ENCODE assay signal across 9 cellular contexts in genomic region chr9:132381966-132382541, GRCh38. TPM values are rescaled to one million over a fixed set of nuclear protein-coding genes. Genes with fewer than 3 reads are reported as not detected.
DNase-seq lines count a peak whose midpoint lies in the region; ATAC-seq, FAIRE-seq and TF ChIP-seq lines count a peak whose summit lies in the region.
"Had no signal": no experiment of that assay in that cellular context is flagged by ENCODE, and none has a peak within 500 bp of the region (broad histone marks: within the 10 kb centered on the region; RNA-seq: fewer than 3 reads in every experiment).

No MANE protein-coding gene starts in this region.

- H3K9me3 ChIP-seq in thyroid gland, result no peaks in the 10 kb centered on the region

- 84 to 91% methylated on average over 9 of the region's 9 CpGs for WGBS in thyroid gland, 2 donors

- peak overlapping the region; percentile 16 for H3K27ac ChIP-seq in cingulate gyrus (ENCODE audit: low read depth, low read length)
- no peak overlapping the region for H3K27ac ChIP-seq in thyroid gland

- no peaks in the 10 kb centered on the region for H3K27me3 ChIP-seq in thyroid gland

- ATAC-seq in GM21381 (IDR thresholded peaks at IDR 0.05; ENCODE audit: unreplicated experiment) (peak; percentile 70), HG03521 (IDR thresholded peaks at IDR 0.05; ENCODE audit: unreplicated experiment) (peak; percentile 62), left colon (no peak)

- no peak overlapping the region for H3K4me3 ChIP-seq in thyroid gland (replicated peaks in 1 of 3)

- TF ChIP-seq CTCF in thyroid gland (IDR thresholded peaks at IDR 0.05), result no peak

- 0 out of 2 replicates have a peak, but pooled peaks have one; percentile 31 for TF ChIP-seq POLR2A in GM12891 (IDR thresholded peaks at IDR 0.05; ENCODE audit: low read depth, low read length)
- TF ChIP-seq POLR2A in thyroid gland (IDR thresholded peaks at IDR 0.05), result no peak

- CTCF ChIA-PET in HEK293T (lab: Yijun Ruan, JAX), result no interaction called here

- H3K4me1 ChIP-seq in thyroid gland, result no peaks in the 10 kb centered on the region

- intact Hi-C loops in left colon (cut with DNase I, micrococcal nuclease), result no loop called here
- intact Hi-C loops in thyroid gland (cut with DNase I), result no loop called here

- peak; percentile 80 for FAIRE-seq in GM12891 (lab: Jason Lieb, UNC)

- POLR2A ChIA-PET in HEK293T (lab: Yijun Ruan, JAX), result no interaction called here

- peaks cover 18 to 31% of the 10 kb centered on the region in 2 donors for H3K36me3 ChIP-seq in thyroid gland

- no peak for DNase-seq in GM12891 (ENCODE audit: insufficient read length, low spot score)
- no peak for DNase-seq in HEK293T (ENCODE audit: extremely low spot score)
- DNase-seq in left colon, result no peak
- DNase-seq in activated gamma-delta T cell (lab: John Stamatoyannopoulos, UW), result no peak
- DNase-seq in thyroid gland, result no peak
- DNase-seq: T1000 had no signal

TF ChIP-seq in GM12891, 5 proteins besides CTCF, POLR2A, EP300 and RAD21:
- peak; percentile 89 for TF ChIP-seq SPI1 (IDR thresholded peaks at IDR 0.05; ENCODE audit: low read depth, low read length)
- TF ChIP-seq TAF1 (IDR thresholded peaks at IDR 0.05; ENCODE audit: low read depth, low read length), result peak; percentile 39; the same call in 1 of the 2 replicates
- TF ChIP-seq POU2F2 (IDR thresholded peaks at IDR 0.05; ENCODE audit: low read depth, low read length), result peak; percentile 81
- TF ChIP-seq POLR2AphosphoS5 (IDR thresholded peaks at IDR 0.05; ENCODE audit: low read depth, low read length), result peak; percentile 50; the same call in 1 of the 2 replicates
- TF ChIP-seq PAX5 (IDR thresholded peaks at IDR 0.05; ENCODE audit: insufficient read depth, low read length, severe bottlenecking), result no peak

TF ChIP-seq in HEK293T, 16 proteins besides CTCF, POLR2A, EP300 and RAD21:
- TF ChIP-seq ARNT (IDR thresholded peaks at IDR 0.05) (no peak), SUZ12 (IDR thresholded peaks at IDR 0.05) (no peak), TARDBP (IDR thresholded peaks at IDR 0.05) (no peak), L3MBTL2 (conservative IDR thresholded peaks at IDR 0.05) (no peak)

RNA-seq across cellular contexts. Expression of gene TTF1, which starts 24.6 kb away (rescaled TPM):
- polyA plus RNA-seq in GM12891 (2012; ENCODE audit: low read depth, missing spikeins), result 11.8 TPM
- total RNA-seq in left colon (1 to 10 TPM; 8.2 to 9.0 TPM), thyroid gland (10 to 100 TPM; 10.8 to 19.3 (median 13.6) TPM)

RNA-seq across cellular contexts. Expression of gene SETX, which starts 27.3 kb away (rescaled TPM):
- polyA plus RNA-seq in GM12891 (2012; ENCODE audit: low read depth, missing spikeins), result 18.2 TPM
- 10 to 100 TPM; 38.7 to 39.4 TPM for total RNA-seq in left colon
- total RNA-seq in thyroid gland, result 100 to 1,000 TPM; 132 to 192 (median 170) TPM

RNA-seq across cellular contexts. Expression of gene CFAP77, which starts 28.0 kb away (rescaled TPM):
- not detected for polyA plus RNA-seq in GM12891 (2012; ENCODE audit: low read depth, missing spikeins)
- total RNA-seq in left colon (not detected), thyroid gland (under 1 TPM in 1 of 4 donors, not detected in 3; 0.44 TPM)
